ENCODE assay signal across 20 cellular contexts in genomic region chr1:71721532-71721931, GRCh38.
"Had no signal": no experiment of that assay in that cellular context is flagged by ENCODE, and none has a peak within 500 bp of the region (broad histone marks: within the 10 kb centered on the region; RNA-seq: fewer than 3 reads in every experiment).

No MANE protein-coding gene starts in this region.

- H3K9me3 ChIP-seq: body of pancreas, colonic mucosa, prostate gland, suprapubic skin had no signal

- H3K4me3 ChIP-seq: body of pancreas, colonic mucosa, prostate gland, suprapubic skin had no signal

- H3K9me3 Mint-ChIP-seq: activated CD4-positive, alpha-beta T cell treated with anti-CD3 and anti-CD28 coated beads, Interleukin-2, amount 10 ng/mL, durations not matched to agents 7 days and 5 days; activated T-cell treated with anti-CD3 and anti-CD28 coated beads, Interleukin-2, amount 50 U/mL, for 72 hours; nephron progenitor cell; type B pancreatic cell had no signal

- H3K4me1 Mint-ChIP-seq: activated CD4-positive, alpha-beta T cell treated with anti-CD3 and anti-CD28 coated beads, Interleukin-2, amount 10 ng/mL, durations not matched to agents 7 days and 5 days; nephron progenitor cell had no signal

- H3K36me3 Mint-ChIP-seq: activated naive CD8-positive, alpha-beta T cell; type B pancreatic cell had no signal

- H3K4me3 Mint-ChIP-seq: activated CD4-positive, alpha-beta T cell treated with anti-CD3 and anti-CD28 coated beads, Interleukin-2, amount 10 ng/mL, durations not matched to agents 7 days and 5 days; activated naive CD8-positive, alpha-beta T cell; activated T-cell treated with anti-CD3 and anti-CD28 coated beads, Interleukin-2, amount 50 U/mL, for 72 hours; nephron progenitor cell; stimulated activated naive CD8-positive, alpha-beta T cell treated with anti-CD3 and anti-CD28 coated beads, Interleukin-15, Interleukin-2, amounts not matched to agents 100 ng/mL and 50 ng/mL, for 24 hours; type B pancreatic cell had no signal

- H3K4me1 ChIP-seq: body of pancreas, colonic mucosa, prostate gland, suprapubic skin had no signal

- DNase-seq: activated CD4-positive, alpha-beta T cell treated with anti-CD3 and anti-CD28 coated beads, Interleukin-2, amount 10 ng/mL, durations not matched to agents 7 days and 5 days; activated CD4-positive, CD25-positive, alpha-beta regulatory T cell; activated CD8-positive, alpha-beta memory T cell treated with anti-CD3 and anti-CD28 coated beads, Interleukin-2, amount 50 U/mL, for 48 hours; activated gamma-delta T cell; activated T-cell treated with anti-CD3 and anti-CD28 coated beads, Interleukin-2, amount 50 U/mL, for 72 hours; amygdala; body of pancreas; caudate nucleus; colonic mucosa; foreskin fibroblast; nephron progenitor cell; right cardiac atrium; small intestine; T-helper 2 cell had no signal

- H3K27me3 ChIP-seq: body of pancreas, colonic mucosa, suprapubic skin had no signal

- H3K27ac ChIP-seq: body of pancreas, colonic mucosa, prostate gland, suprapubic skin had no signal

- H3K27me3 Mint-ChIP-seq: activated CD4-positive, alpha-beta T cell treated with anti-CD3 and anti-CD28 coated beads, Interleukin-2, amount 10 ng/mL, durations not matched to agents 7 days and 5 days; activated naive CD8-positive, alpha-beta T cell; stimulated activated naive CD8-positive, alpha-beta T cell treated with anti-CD3 and anti-CD28 coated beads, Interleukin-15, Interleukin-2, amounts not matched to agents 100 ng/mL and 50 ng/mL, for 24 hours; type B pancreatic cell had no signal

- H3K36me3 ChIP-seq: colonic mucosa, prostate gland, suprapubic skin had no signal

- H3K27ac Mint-ChIP-seq: activated CD4-positive, alpha-beta T cell treated with anti-CD3 and anti-CD28 coated beads, Interleukin-2, amount 10 ng/mL, durations not matched to agents 7 days and 5 days; activated naive CD8-positive, alpha-beta T cell; activated T-cell treated with anti-CD3 and anti-CD28 coated beads, Interleukin-2, amount 50 U/mL, for 72 hours; nephron progenitor cell; stimulated activated naive CD8-positive, alpha-beta T cell treated with anti-CD3 and anti-CD28 coated beads, Interleukin-15, Interleukin-2, amounts not matched to agents 100 ng/mL and 50 ng/mL, for 24 hours; type B pancreatic cell had no signal

- FAIRE-seq: endothelial cell of umbilical vein, small intestine had no signal
